Comparison of ENCODE assay signal across 8 cellular contexts in the genomic region with DNA sequence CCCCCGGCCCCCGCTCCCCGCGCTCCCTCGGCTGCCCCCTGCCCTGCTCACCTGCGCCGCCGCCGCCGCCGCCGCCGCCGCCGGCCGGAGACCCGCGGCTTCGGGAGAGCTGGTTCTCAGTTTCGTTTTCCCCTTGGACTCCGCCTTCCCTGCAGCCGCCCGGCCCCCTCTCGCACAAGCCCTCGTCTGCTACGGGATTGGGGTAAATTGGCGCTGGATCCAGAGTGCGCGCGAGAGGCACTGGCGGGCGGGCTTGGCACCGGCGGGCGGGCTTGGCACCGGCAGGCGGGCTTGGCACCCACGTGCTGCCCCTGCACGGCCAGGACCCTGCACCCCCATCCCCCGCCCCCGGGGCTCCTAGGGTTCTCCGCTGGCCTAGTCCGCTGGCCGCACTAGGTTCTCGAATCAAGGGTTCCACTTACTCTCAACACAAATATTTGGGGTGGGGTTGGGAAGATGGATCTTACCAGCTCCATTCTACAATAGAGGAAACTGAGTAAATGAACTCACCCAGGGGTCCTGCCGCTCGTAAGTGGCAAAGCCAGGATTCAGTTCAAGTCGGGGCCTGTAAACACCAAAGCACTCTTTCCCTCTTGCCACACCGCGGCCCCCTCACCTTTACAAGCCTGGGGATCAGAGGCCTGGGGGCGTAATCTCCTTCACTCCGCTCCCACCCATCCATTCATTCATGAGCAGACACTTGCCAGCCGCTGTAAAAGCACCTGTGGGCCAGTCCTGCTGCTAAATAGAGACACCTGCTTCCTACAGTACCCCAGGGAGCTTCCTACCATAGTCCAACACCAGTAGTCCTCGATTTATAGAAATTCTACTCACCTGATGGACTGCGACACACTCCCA. TPM values are rescaled to one million over a fixed set of nuclear protein-coding genes. Genes with fewer than 3 reads are reported as not detected.
DNase-seq lines count a peak whose midpoint lies in the region; ATAC-seq, FAIRE-seq and TF ChIP-seq lines count a peak whose summit lies in the region.

A gene (minus strand): TSS at position 124 of the 858 bp plus-strand sequence. CDS start 9,174 bp downstream, outside the sequence.

- peak within 1 kb of the TSS; percentile 93 for H3K27ac ChIP-seq in keratinocyte (ENCODE audit: control insufficient read depth, insufficient read depth, low read length)

- H3K79me2 ChIP-seq in keratinocyte (ENCODE audit: control insufficient read depth, insufficient read depth, low read length) = peaks cover 44% of the 10 kb centered on the region

- H3K36me3 ChIP-seq in keratinocyte (ENCODE audit: control insufficient read depth in 2 of 2, extremely low read depth in 1 of 2, insufficient read depth in 2 of 2, low read length in 2 of 2) = peaks cover 0 to 9% of the 10 kb centered on the region in 2 experiments

- H2AFZ ChIP-seq in keratinocyte (ENCODE audit: control insufficient read depth, low read length) = peak within 1 kb of the TSS; percentile 91

- ATAC-seq in GM19035 (IDR thresholded peaks at IDR 0.05; ENCODE audit: unreplicated experiment) = peak; percentile 84
- peak; percentile 91 for ATAC-seq in HG03280 (IDR thresholded peaks at IDR 0.05; ENCODE audit: unreplicated experiment)
- ATAC-seq in activated CD4-positive, CD25-positive, alpha-beta regulatory T cell treated with anti-CD3 and anti-CD28 coated beads, Interleukin-2, amount 50 U/mL, for 24 hours = peak; percentile 91 to 94

- peaks cover 16% of the 10 kb centered on the region for H3K4me1 ChIP-seq in keratinocyte (ENCODE audit: control insufficient read depth, extremely low read depth, insufficient read depth, low read length)

- no peak for FAIRE-seq in keratinocyte (lab: Jason Lieb, UNC)

- H3K4me3 ChIP-seq in AG10803 (ENCODE audit: low read length) = peak within 1 kb of the TSS; percentile 83
- H3K4me3 ChIP-seq in keratinocyte (ENCODE audit: control insufficient read depth in 2 of 3, extremely low read depth in 1 of 3, insufficient read depth in 2 of 3, low read depth in 1 of 3, low read length in 3 of 3) = peak within 1 kb of the TSS; percentile 82 to 89 (median 88)

- no peaks in the 10 kb centered on the region for H3K27me3 ChIP-seq in keratinocyte (ENCODE audit: control insufficient read depth, extremely low read depth, insufficient read depth, low read length)

- peaks cover 2% of the 10 kb centered on the region for H3K9me3 ChIP-seq in keratinocyte (ENCODE audit: control insufficient read depth, low read depth, low read length)

- H4K20me1 ChIP-seq in keratinocyte (ENCODE audit: control insufficient read depth, extremely low read depth, insufficient read depth, low read length) = no peaks in the 10 kb centered on the region

- DNase-seq in AG10803 (ENCODE audit: low read depth) = peak; percentile 84
- DNase-seq in NCI-H345 treated with DMSO at 0.1 percent for 48 hours (lab: John Stamatoyannopoulos, UW; ENCODE audit: unreplicated experiment) = peak; percentile 74
- DNase-seq in cerebellar cortex (ENCODE audit: low spot score) = peak; percentile 65
- no peak for DNase-seq in keratinocyte (ENCODE audit: low read depth, low spot score)
- DNase-seq in stimulated activated CD4-positive, alpha-beta T cell treated with anti-CD3 and anti-CD28 coated beads, Interleukin-12 subunit alpha, Interleukin-12 subunit beta, amount 100 ng/mL, for 48 hours (ENCODE audit: low read depth in 2 of 3, low spot score in 1 of 3) = peak; percentile 64 to 76 (median 67)

- H3K4me2 ChIP-seq in keratinocyte (ENCODE audit: control insufficient read depth, extremely low read depth, insufficient read depth, low read depth, low read length) = peak within 1 kb of the TSS; percentile 96

- TF ChIP-seq CTCF in AG10803 (conservative IDR thresholded peaks at IDR 0.05; ENCODE audit: low read length) (no peak), keratinocyte (optimal IDR thresholded peaks at IDR 0.05 in 1 of 3, IDR thresholded peaks at IDR 0.05 in 1 of 3, conservative IDR thresholded peaks at IDR 0.05 in 1 of 3; ENCODE audit: extremely low read depth in 1 of 3, insufficient read depth in 2 of 3, low read length in 3 of 3) (no peak)

- no peaks in the 10 kb centered on the region for H3K9me1 ChIP-seq in keratinocyte (ENCODE audit: control insufficient read depth, extremely low read depth, insufficient read depth, low read length)

- dilution Hi-C loops in keratinocyte (cut with MboI; ENCODE audit: extremely low pct_ligation_motif_present, low sequenced_read_pairs) = no loop called here

- H3K9ac ChIP-seq in keratinocyte (ENCODE audit: control insufficient read depth, extremely low read depth, insufficient read depth, low read length) = peak within 1 kb of the TSS; percentile 96

RNA-seq across cellular contexts. Expression of the gene that starts here (rescaled TPM):
- polyA plus RNA-seq in keratinocyte = 27.6 to 54.6 TPM (median 38.2 TPM) in 3 replicates
- polyA plus RNA-seq in keratinocyte (2011; ENCODE audit: low read depth) = 17.2 TPM
- 23.0 and 44.4 TPM in 2 replicates for polyA plus RNA-seq in keratinocyte (2011; cell fraction: cytosol; rRNA removed)
- 24.3 and 33.0 TPM in 2 replicates for polyA plus RNA-seq in keratinocyte (2011; cell fraction: nucleus; rRNA removed)
- polyA plus RNA-seq in keratinocyte (2012; ENCODE audit: low replicate concordance) = 5.6 and 45.0 TPM in 2 replicates
- 14.7 to 62.7 TPM (median 30.9 TPM) in 3 replicates for polyA minus RNA-seq in keratinocyte
- 32.4 TPM for polyA minus RNA-seq in keratinocyte (2011; cell fraction: cytosol; rRNA and poly(A)+ RNA removed)
- polyA minus RNA-seq in keratinocyte (2011; cell fraction: nucleus; rRNA and poly(A)+ RNA removed) = 24.4 and 52.4 TPM in 2 replicates
